ENCODE assay signal across 17 cellular contexts in genomic region chr1:201938440-201939005, GRCh38. TPM values are rescaled to one million over a fixed set of nuclear protein-coding genes. Genes with fewer than 3 reads are reported as not detected.
DNase-seq lines count a peak whose midpoint lies in the region; ATAC-seq, FAIRE-seq and TF ChIP-seq lines count a peak whose summit lies in the region.
"Had no signal": no experiment of that assay in that cellular context is flagged by ENCODE, and none has a peak within 500 bp of the region (broad histone marks: within the 10 kb centered on the region; RNA-seq: fewer than 3 reads in every experiment).

No MANE protein-coding gene starts in this region.

- CTCF ChIA-PET in activated CD4-positive, alpha-beta memory T cell treated with anti-CD3 and anti-CD28 coated beads for 36 hours (lab: Charles Lee), result interaction anchor here (0.9 kb wide), 1 partner anchor 61 kb away, joined by 3 read pairs; no protein-coding TSS in a partner anchor

- POLR2A ChIA-PET in activated CD4-positive, alpha-beta memory T cell treated with anti-CD3 and anti-CD28 coated beads for 36 hours (lab: Charles Lee), result no interaction called here

- H3K4me1 ChIP-seq in breast epithelium, result peaks cover 0 to 5% of the 10 kb centered on the region in 2 donors
- H3K4me1 ChIP-seq in right atrium auricular region, result peaks cover 0 to 31% of the 10 kb centered on the region in 2 donors
- H3K4me1 ChIP-seq in prostate gland (replicated peaks), result no peaks in the 10 kb centered on the region

- FAIRE-seq in HTR-8/SVneo (lab: Jason Lieb, UNC), result no peak

- no peaks in the 10 kb centered on the region for H3K36me3 ChIP-seq in breast epithelium
- peaks cover under 1% of the 10 kb centered on the region for H3K36me3 ChIP-seq in right atrium auricular region
- no peaks in the 10 kb centered on the region for H3K36me3 ChIP-seq in prostate gland

- TF ChIP-seq POLR2A in breast epithelium (IDR thresholded peaks at IDR 0.05) (no peak), prostate gland (IDR thresholded peaks at IDR 0.05) (no peak)

- H3K27ac ChIP-seq in breast epithelium, result peak overlapping the region; percentile 60 to 77
- peak overlapping the region; percentile 37 to 63 for H3K27ac ChIP-seq in right atrium auricular region
- peak overlapping the region; percentile 52 to 53 for H3K27ac ChIP-seq in prostate gland
- H3K27ac ChIP-seq: HL-60 had no signal

- H3K9me3 Mint-ChIP-seq in activated CD4-positive, alpha-beta memory T cell treated with anti-CD3 and anti-CD28 coated beads for 36 hours, result no peaks in the 10 kb centered on the region
- H3K9me3 Mint-ChIP-seq: GM23338 had no signal

- H3K9me3 ChIP-seq in breast epithelium, result no peaks in the 10 kb centered on the region
- H3K9me3 ChIP-seq in right atrium auricular region, result no peaks in the 10 kb centered on the region
- no peaks in the 10 kb centered on the region for H3K9me3 ChIP-seq in prostate gland

- peaks cover 2% of the 10 kb centered on the region for H3K27me3 Mint-ChIP-seq in activated CD4-positive, alpha-beta memory T cell treated with anti-CD3 and anti-CD28 coated beads for 36 hours

- H3K4me3 ChIP-seq in breast epithelium (peak overlapping the region in 1 of 3 donors; percentile 21), right atrium auricular region (no peak overlapping the region), prostate gland (no peak overlapping the region)
- H3K4me3 ChIP-seq: GM23338 had no signal

- no peak for ATAC-seq in omental fat pad (ENCODE audit: low FRiP score)
- ATAC-seq: GM23338, left lobe of liver had no signal

- H3K4me1 Mint-ChIP-seq in activated CD4-positive, alpha-beta memory T cell treated with anti-CD3 and anti-CD28 coated beads for 36 hours (ENCODE audit: low read depth), result no peaks in the 10 kb centered on the region
- H3K4me1 Mint-ChIP-seq: CD8-positive, alpha-beta memory T cell had no signal

- intact Hi-C loops in breast epithelium (cut with DNase I; ENCODE audit: low total_unique reads) (no loop called here), prostate gland (cut with DNase I) (no loop called here)
- intact Hi-C loops in activated CD4-positive, alpha-beta memory T cell treated with anti-CD3 and anti-CD28 coated beads for 36 hours (cut with micrococcal nuclease), result no loop called here

- DNase-seq in breast epithelium (ENCODE audit: low spot score in 2 of 2) (no peak), right atrium auricular region (ENCODE audit: low spot score) (no peak), prostate gland (ENCODE audit: low spot score) (no peak), omental fat pad (ENCODE audit: low spot score) (no peak), NCI-H1436 treated with DMSO at 0.1 percent for 48 hours (lab: John Stamatoyannopoulos, UW) (no peak), HTR-8/SVneo (ENCODE audit: insufficient read length, low spot score) (no peak)
- no peak for DNase-seq in activated CD4-positive, alpha-beta memory T cell treated with anti-CD3 and anti-CD28 coated beads for 36 hours
- DNase-seq: activated effector memory CD4-positive, alpha-beta T cell treated with anti-CD3 and anti-CD28 coated beads, Interleukin-2, amount 50 U/mL, for 16 hours; CD8-positive, alpha-beta memory T cell; GDM1; NCI-H1930; occipital lobe; SIG-M5; stimulated activated CD4-positive, alpha-beta T cell treated with anti-CD3 and anti-CD28 coated beads, Interleukin-2, amount 100 ng/mL, for 24 hours had no signal

- no peaks in the 10 kb centered on the region for H3K27me3 ChIP-seq in breast epithelium
- no peaks in the 10 kb centered on the region for H3K27me3 ChIP-seq in right atrium auricular region
- no peaks in the 10 kb centered on the region for H3K27me3 ChIP-seq in prostate gland (replicated peaks; ENCODE audit: insufficient read depth)

- H3K27ac Mint-ChIP-seq in activated CD4-positive, alpha-beta memory T cell treated with anti-CD3 and anti-CD28 coated beads for 36 hours, result no peak overlapping the region
- H3K27ac Mint-ChIP-seq: CD8-positive, alpha-beta memory T cell; GM23338 had no signal

- TF ChIP-seq CTCF in breast epithelium (IDR thresholded peaks at IDR 0.05) (no peak), right atrium auricular region (IDR thresholded peaks at IDR 0.05) (no peak), prostate gland (IDR thresholded peaks at IDR 0.05) (no peak), omental fat pad (IDR thresholded peaks at IDR 0.05) (no peak)

- no peak overlapping the region for H3K4me3 Mint-ChIP-seq in activated CD4-positive, alpha-beta memory T cell treated with anti-CD3 and anti-CD28 coated beads for 36 hours
- H3K4me3 Mint-ChIP-seq: CD8-positive, alpha-beta memory T cell; GM23338 had no signal

- 21% methylated on average over 4 of the region's 4 CpGs for WGBS in prostate gland

- H3K36me3 Mint-ChIP-seq in activated CD4-positive, alpha-beta memory T cell treated with anti-CD3 and anti-CD28 coated beads for 36 hours, result no peaks in the 10 kb centered on the region
- H3K36me3 Mint-ChIP-seq: CD8-positive, alpha-beta memory T cell had no signal

RNA-seq across cellular contexts. Expression of gene LMOD1, which starts 7.8 kb away (rescaled TPM):
- total RNA-seq in breast epithelium, result 10 to 100 TPM; 60.0 to 92.2 (median 87.2) TPM
- 10 to 100 TPM; 31.4 to 42.2 TPM for total RNA-seq in right atrium auricular region
- total RNA-seq in prostate gland, result 100 to 1,000 TPM; 112 to 190 TPM
- total RNA-seq in activated CD4-positive, alpha-beta memory T cell treated with anti-CD3 and anti-CD28 coated beads for 36 hours, result not detected
- total RNA-seq in omental fat pad, result 100 to 1,000 TPM in 1 of 4 donors, 10 to 100 TPM in 3; 30.2 to 124 (median 35.8) TPM
- total RNA-seq: CD8-positive, alpha-beta memory T cell had no signal

RNA-seq across cellular contexts. Expression of gene TIMM17A, which starts 16.8 kb away (rescaled TPM):
- total RNA-seq in breast epithelium (10 to 100 TPM; 24.5 to 30.1 (median 26.2) TPM), right atrium auricular region (10 to 100 TPM; 42.7 to 59.1 TPM), prostate gland (10 to 100 TPM; 22.0 to 29.3 TPM), omental fat pad (10 to 100 TPM; 19.7 to 55.4 (median 38.4) TPM)
- total RNA-seq in activated CD4-positive, alpha-beta memory T cell treated with anti-CD3 and anti-CD28 coated beads for 36 hours, result 10 to 100 TPM; 66.5 to 67.2 TPM

RNA-seq across cellular contexts. Expression of gene RNPEP, which starts 43.9 kb away (rescaled TPM):
- total RNA-seq in breast epithelium, result 10 to 100 TPM; 43.0 to 66.7 (median 57.4) TPM
- 10 to 100 TPM; 22.4 to 26.1 TPM for total RNA-seq in right atrium auricular region
- 100 to 1,000 TPM in 1 of 2 donors, 10 to 100 TPM in 1; 70.4 to 104 TPM for total RNA-seq in prostate gland
- total RNA-seq in activated CD4-positive, alpha-beta memory T cell treated with anti-CD3 and anti-CD28 coated beads for 36 hours, result 10 to 100 TPM; 48.3 to 50.1 TPM
- total RNA-seq in omental fat pad, result 10 to 100 TPM; 37.2 to 77.6 (median 45.8) TPM

RNA-seq across cellular contexts. Expression of gene SHISA4, which starts 49.8 kb away (rescaled TPM):
- total RNA-seq in breast epithelium (10 to 100 TPM; 15.7 to 21.9 (median 20.3) TPM), right atrium auricular region (100 to 1,000 TPM in 1 of 2 donors, 10 to 100 TPM in 1; 74.2 to 176 TPM), prostate gland (10 to 100 TPM; 24.5 to 61.9 TPM), omental fat pad (10 to 100 TPM; 11.0 to 23.3 (median 13.0) TPM)
- under 1 TPM; 0.27 to 0.59 TPM for total RNA-seq in activated CD4-positive, alpha-beta memory T cell treated with anti-CD3 and anti-CD28 coated beads for 36 hours

Comparison
In these comparisons a context has a peak if more than half of its experiments do, and no peak if none do; other contexts are left out.
1. RNA of gene LMOD1, which starts 7.8 kb away (total RNA-seq): 112 to 190 TPM in prostate gland, 60.0 to 92.2 TPM in breast epithelium, 31.4 to 42.2 TPM in right atrium auricular region and 30.2 to 124 TPM in omental fat pad; not detected in activated CD4-positive, alpha-beta memory T cell treated with anti-CD3 and anti-CD28 coated beads for 36 hours; every median in the first group is over 10 times any median in the second.
2. Peak in every context shown above with its lines, with median percentiles within 50 percentile points of each other: H3K27ac ChIP-seq.